23 cellular contexts compared by ENCODE assay signal in the genomic region with DNA sequence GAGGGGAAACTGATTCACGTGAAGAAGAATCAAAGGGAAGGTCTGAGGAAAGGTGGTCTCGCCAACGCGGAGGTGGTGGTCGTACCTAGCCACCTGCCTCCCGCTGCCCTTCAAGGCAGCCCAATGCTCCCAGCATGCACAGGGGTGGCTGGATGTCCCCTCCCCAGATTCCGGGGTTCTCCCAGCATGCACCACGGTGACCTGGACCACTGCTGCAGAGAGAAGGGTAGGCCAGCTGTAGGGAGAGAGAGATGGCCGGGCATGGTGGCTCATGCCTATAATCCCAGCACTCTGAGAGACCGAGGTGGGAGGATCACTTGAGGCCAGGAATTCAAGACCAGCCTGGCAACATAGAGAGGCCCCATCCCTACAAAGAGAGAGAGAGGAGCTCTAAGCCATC.
"Had no signal": no experiment of that assay in that cellular context is flagged by ENCODE, and none has a peak within 500 bp of the region (broad histone marks: within the 10 kb centered on the region; RNA-seq: fewer than 3 reads in every experiment).

No MANE protein-coding gene starts in this region.

- H3K27me3 ChIP-seq: SJSA1 had no signal

- H3K4me1 ChIP-seq: SJSA1 had no signal

- DNase-seq: IMR-90, Karpas-422, KG1, MG63, NCI-H1092, NCI-H1105 treated with DMSO at 0.1 percent for 48 hours, NCI-H1417 treated with DMSO at 0.1 percent for 48 hours, NCI-H146, NCI-H1694 treated with DMSO at 0.1 percent for 48 hours, NCI-H1930, NCI-H2081, NCI-H2107, NCI-H2227 treated with DMSO at 0.1 percent for 48 hours, NCI-H524, NCI-H526 treated with DMSO at 0.1 percent for 48 hours, NCI-H748 treated with DMSO at 0.1 percent for 48 hours, Right ventricle myocardium superior, RPMI8226, SIG-M5 had no signal

- H3K4me3 ChIP-seq: MG63, SJSA1, SK-N-MC had no signal

- H3K27ac ChIP-seq: SJSA1, SK-N-MC had no signal

- H3K9me3 ChIP-seq: MG63, SJSA1 had no signal

- FAIRE-seq: HepG2, RCC 7860 had no signal

- ATAC-seq: HepG2 had no signal

- H3K36me3 ChIP-seq: MG63, SJSA1 had no signal
